Comparison of ENCODE assay signal across 18 cellular contexts in genomic region chr10:132467464-132468149, GRCh38.
A peak's percentile ranks its signal among the peaks of the same experiment; 100 is the strongest.
DNase-seq lines count a peak whose midpoint lies in the region; ATAC-seq and TF ChIP-seq lines count a peak whose summit lies in the region.
"Had no signal": no experiment of that assay in that cellular context is flagged by ENCODE, and none has a peak within 500 bp of the region (broad histone marks: within the 10 kb centered on the region; RNA-seq: fewer than 3 reads in every experiment).

No MANE protein-coding gene starts in this region.

- H3K27ac ChIP-seq in ascending aorta: peak overlapping the region; percentile 96 to 98
- peak overlapping the region; percentile 69 to 94 for H3K27ac ChIP-seq in testis
- H3K27ac ChIP-seq: brain microvascular endothelial cell, hepatocyte had no signal

- POLR2A ChIA-PET in activated CD8-positive, alpha-beta T cell treated with anti-CD3 and anti-CD28 coated beads, Interleukin-2, amount 10 ng/mL, durations not matched to agents 7 days and 5 days (lab: Charles Lee): no interaction called here

- H3K4me3 ChIP-seq in ascending aorta (no peak overlapping the region), testis (no peak overlapping the region), MG63 (no peak overlapping the region), HAP-1 (no peak overlapping the region)
- H3K4me3 ChIP-seq: GM12878, hepatocyte, skin epidermis had no signal

- peaks cover 8% of the 10 kb centered on the region for H3K27me3 Mint-ChIP-seq in activated CD8-positive, alpha-beta T cell treated with anti-CD3 and anti-CD28 coated beads, Interleukin-2, amount 10 ng/mL, durations not matched to agents 7 days and 5 days (ENCODE audit: low read depth)

- H3K36me3 ChIP-seq in ascending aorta: no peaks in the 10 kb centered on the region
- no peaks in the 10 kb centered on the region for H3K36me3 ChIP-seq in testis (ENCODE audit: low read depth, missing control alignments)
- H3K36me3 ChIP-seq in MG63: no peaks in the 10 kb centered on the region
- H3K36me3 ChIP-seq in HAP-1 (replicated peaks): no peaks in the 10 kb centered on the region
- H3K36me3 ChIP-seq: brain microvascular endothelial cell had no signal

- no peak overlapping the region for H3K27ac Mint-ChIP-seq in activated CD8-positive, alpha-beta T cell treated with anti-CD3 and anti-CD28 coated beads, Interleukin-2, amount 10 ng/mL, durations not matched to agents 7 days and 5 days
- H3K27ac Mint-ChIP-seq: naive thymus-derived CD8-positive, alpha-beta T cell; T-cell had no signal

- peaks cover 0 to 4% of the 10 kb centered on the region in 2 donors for H3K9me3 ChIP-seq in ascending aorta
- no peaks in the 10 kb centered on the region for H3K9me3 ChIP-seq in testis
- peaks cover 4% of the 10 kb centered on the region; the same call in 1 of the 2 replicates for H3K9me3 ChIP-seq in MG63
- H3K9me3 ChIP-seq in HAP-1: 0 out of 2 replicates have a peak, but pooled peaks cover 2% of the 10 kb centered on the region

- H3K36me3 Mint-ChIP-seq in activated CD8-positive, alpha-beta T cell treated with anti-CD3 and anti-CD28 coated beads, Interleukin-2, amount 10 ng/mL, durations not matched to agents 7 days and 5 days (ENCODE audit: low read depth): no peaks in the 10 kb centered on the region

- TF ChIP-seq POLR2A in testis (IDR thresholded peaks at IDR 0.05): no peak

- H3K4me1 ChIP-seq in ascending aorta: peaks cover 24 to 42% of the 10 kb centered on the region in 2 donors
- peaks cover 76% of the 10 kb centered on the region for H3K4me1 ChIP-seq in testis
- H3K4me1 ChIP-seq in HAP-1: no peaks in the 10 kb centered on the region

- intact Hi-C loops in ascending aorta (cut with DNase I) (no loop called here), testis (cut with DNase I; ENCODE audit: low total_unique reads) (loop anchor here (10.0 kb wide), 1 partner anchor 67 kb away; the partner anchor contains the start of gene INPP5A)

- no peak overlapping the region for H3K4me3 Mint-ChIP-seq in activated CD8-positive, alpha-beta T cell treated with anti-CD3 and anti-CD28 coated beads, Interleukin-2, amount 10 ng/mL, durations not matched to agents 7 days and 5 days
- H3K4me3 Mint-ChIP-seq: naive thymus-derived CD8-positive, alpha-beta T cell; T-cell had no signal

- H3K27me3 ChIP-seq in ascending aorta (no peaks in the 10 kb centered on the region), testis (no peaks in the 10 kb centered on the region), MG63 (no peaks in the 10 kb centered on the region), HAP-1 (ENCODE audit: low read depth) (no peaks in the 10 kb centered on the region)
- H3K27me3 ChIP-seq: brain microvascular endothelial cell, hepatocyte had no signal

- DNase-seq in NCI-H2171 treated with DMSO at 0.1 percent for 48 hours (lab: John Stamatoyannopoulos, UW): peak; percentile 2
- DNase-seq in NCI-H2171 (lab: John Stamatoyannopoulos, UW): no peak
- DNase-seq in ascending aorta (ENCODE audit: low spot score in 2 of 2): no peak
- DNase-seq in left kidney (ENCODE audit: low read depth, low spot score): peak; percentile 74
- DNase-seq in testis: peak; percentile 73
- no peak for DNase-seq in MG63
- no peak for DNase-seq in HAP-1 (ENCODE audit: low spot score in 2 of 2)
- no peak for DNase-seq in activated CD8-positive, alpha-beta T cell treated with anti-CD3 and anti-CD28 coated beads, Interleukin-2, amount 10 ng/mL, durations not matched to agents 7 days and 5 days
- DNase-seq: activated CD4-positive, alpha-beta T cell treated with anti-CD3 and anti-CD28 coated beads for 1 hour; brain microvascular endothelial cell; DMS 273 treated with DMSO at 0.1 percent for 48 hours; HCEC 1CT; NCI-H146 had no signal

- peaks cover 5% of the 10 kb centered on the region for H3K9me3 Mint-ChIP-seq in activated CD8-positive, alpha-beta T cell treated with anti-CD3 and anti-CD28 coated beads, Interleukin-2, amount 10 ng/mL, durations not matched to agents 7 days and 5 days (ENCODE audit: insufficient read depth)
- H3K9me3 Mint-ChIP-seq: T-cell had no signal

- TF ChIP-seq CTCF in ascending aorta (IDR thresholded peaks at IDR 0.05) (no peak), testis (IDR thresholded peaks at IDR 0.05) (no peak)

- CTCF ChIA-PET in activated CD8-positive, alpha-beta T cell treated with anti-CD3 and anti-CD28 coated beads, Interleukin-2, amount 10 ng/mL, durations not matched to agents 7 days and 5 days (lab: Charles Lee): no interaction called here

- in situ Hi-C loops in HAP-1 (cut with MboI; ENCODE audit: low sequenced_read_pairs): no loop called here

- no peak for ATAC-seq in activated CD8-positive, alpha-beta T cell treated with anti-CD3 and anti-CD28 coated beads, Interleukin-2, amount 10 ng/mL, durations not matched to agents 7 days and 5 days
- ATAC-seq: GM12878; naive thymus-derived CD8-positive, alpha-beta T cell; T-cell had no signal

- 42 to 65% methylated on average over 19 to 28 of the region's 29 CpGs for WGBS in testis, 2 donors

- peaks cover 5% of the 10 kb centered on the region for H3K4me1 Mint-ChIP-seq in activated CD8-positive, alpha-beta T cell treated with anti-CD3 and anti-CD28 coated beads, Interleukin-2, amount 10 ng/mL, durations not matched to agents 7 days and 5 days (ENCODE audit: low read depth)

Comparison
In these comparisons a context has a peak if more than half of its experiments do, and no peak if none do; other contexts are left out.
1. DNase-seq: peak in NCI-H2171 treated with DMSO at 0.1 percent for 48 hours (single experiment), left kidney (single experiment) and testis (single experiment); none in NCI-H2171 (single experiment), ascending aorta (0 of 2), MG63 (single experiment), HAP-1 (0 of 2) and activated CD8-positive, alpha-beta T cell treated with anti-CD3 and anti-CD28 coated beads, Interleukin-2, amount 10 ng/mL, durations not matched to agents 7 days and 5 days (single experiment).